ENCODE assay signal across 6 cellular contexts in the genomic region with DNA sequence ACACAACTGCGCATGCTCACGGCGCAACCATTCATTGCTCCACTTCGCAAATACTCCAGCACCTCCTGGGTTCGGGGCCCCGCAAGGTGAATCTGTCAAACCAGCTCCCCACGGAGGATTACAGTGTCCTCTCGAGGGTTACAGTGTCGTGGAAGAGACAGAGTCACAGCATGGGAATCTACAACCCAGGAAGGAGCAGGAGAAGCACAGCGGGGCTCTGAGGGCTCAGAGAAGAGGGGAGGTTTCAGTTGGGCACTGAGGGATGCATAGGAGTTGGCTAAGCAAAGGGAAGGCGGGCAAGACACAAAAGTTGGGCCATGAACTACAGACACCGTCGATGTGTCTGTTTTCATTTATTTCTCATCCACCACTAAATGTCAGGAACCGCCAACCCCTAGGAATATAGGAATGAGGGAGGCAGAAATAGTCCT. TPM values are rescaled to one million over a fixed set of nuclear protein-coding genes. Genes with fewer than 3 reads are reported as not detected.
DNase-seq lines count a peak whose midpoint lies in the region; ATAC-seq, FAIRE-seq and TF ChIP-seq lines count a peak whose summit lies in the region.

No MANE protein-coding gene starts in this region.

- DNase-seq in T-helper 2 cell (peak in 4 of 5 experiments; percentile 29 to 87 (median 57)), upper lobe of right lung (no peak), A172 (ENCODE audit: low spot score) (no peak), GM12892 (ENCODE audit: insufficient read length) (no peak)

- H3K4me1 ChIP-seq in iPS-18a (ENCODE audit: control insufficient read depth, low read depth, low read length) (peaks cover 13% of the 10 kb centered on the region), upper lobe of right lung (peaks cover 10% of the 10 kb centered on the region)

- H3K27ac ChIP-seq in iPS-18a (ENCODE audit: low read length) = peak overlapping the region; percentile 64
- H3K27ac ChIP-seq in upper lobe of right lung = peak overlapping the region; percentile 98

- H3K36me3 ChIP-seq in iPS-18a (ENCODE audit: control insufficient read depth, low read depth, low read length) (peaks cover 18% of the 10 kb centered on the region), upper lobe of right lung (peaks cover 25% of the 10 kb centered on the region)

- peak; percentile 8 for ATAC-seq in GM18861 (IDR thresholded peaks at IDR 0.05; ENCODE audit: unreplicated experiment)
- no peak for ATAC-seq in upper lobe of right lung

- no peak for FAIRE-seq in GM12892 (lab: Jason Lieb, UNC)

- TF ChIP-seq POLR2A in GM12892 (IDR thresholded peaks at IDR 0.05; ENCODE audit: low read depth, low read length) = no peak

- H3K27me3 ChIP-seq in iPS-18a (ENCODE audit: control insufficient read depth, insufficient read depth, low read length) = no peaks in the 10 kb centered on the region
- H3K27me3 ChIP-seq in upper lobe of right lung = no peaks in the 10 kb centered on the region

- peak overlapping the region; percentile 81 for H3K9ac ChIP-seq in iPS-18a (ENCODE audit: low read length)

- TF ChIP-seq CTCF in upper lobe of right lung (IDR thresholded peaks at IDR 0.05) = no peak

- H3K4me3 ChIP-seq in iPS-18a (ENCODE audit: low read length) (peak overlapping the region; percentile 91), upper lobe of right lung (peak overlapping the region; percentile 92)

- intact Hi-C loops in upper lobe of right lung (cut with DNase I) = no loop called here

- H3K9me3 ChIP-seq in iPS-18a (ENCODE audit: control insufficient read depth, low read depth, low read length) = no peaks in the 10 kb centered on the region
- H3K9me3 ChIP-seq in upper lobe of right lung = no peaks in the 10 kb centered on the region

RNA-seq across cellular contexts. Expression of gene GTF2F1, which starts 1.0 kb away (rescaled TPM):
- 47.4 TPM for total RNA-seq in upper lobe of right lung
- 76.6 and 93.8 TPM in 2 replicates for total RNA-seq in A172 (2014; rRNA removed; shearing (Covaris generic))
- 31.4 TPM for polyA plus RNA-seq in GM12892 (2012; ENCODE audit: missing spikeins)

RNA-seq across cellular contexts. Expression of gene PSPN, which starts 18.3 kb away (rescaled TPM):
- total RNA-seq in upper lobe of right lung = 1.7 TPM
- 1.8 and 2.3 TPM in 2 replicates for total RNA-seq in A172 (2014; rRNA removed; shearing (Covaris generic))
- polyA plus RNA-seq in GM12892 (2012; ENCODE audit: missing spikeins) = 0.51 TPM

RNA-seq across cellular contexts. Expression of gene ALKBH7, which starts 21.4 kb away (rescaled TPM):
- 57.2 TPM for total RNA-seq in upper lobe of right lung
- total RNA-seq in A172 (2014; rRNA removed; shearing (Covaris generic)) = 63.5 and 66.2 TPM in 2 replicates
- 15.1 TPM for polyA plus RNA-seq in GM12892 (2012; ENCODE audit: missing spikeins)

RNA-seq across cellular contexts. Expression of gene KHSRP, which starts 30.6 kb away (rescaled TPM):
- 186 TPM for total RNA-seq in upper lobe of right lung
- 100.0 and 131 TPM in 2 replicates for total RNA-seq in A172 (2014; rRNA removed; shearing (Covaris generic))
- 96.5 TPM for polyA plus RNA-seq in GM12892 (2012; ENCODE audit: missing spikeins)

RNA-seq across cellular contexts. Expression of gene CLPP, which starts 32.7 kb away (rescaled TPM):
- 57.7 TPM for total RNA-seq in upper lobe of right lung
- total RNA-seq in A172 (2014; rRNA removed; shearing (Covaris generic)) = 111 and 113 TPM in 2 replicates
- 80.5 TPM for polyA plus RNA-seq in GM12892 (2012; ENCODE audit: missing spikeins)

Comparison
In these comparisons a context has a peak if more than half of its experiments do, and no peak if none do; other contexts are left out.
1. DNase-seq: peak in T-helper 2 cell (4 of 5); none in upper lobe of right lung (single experiment), A172 (single experiment) and GM12892 (single experiment).